Comparison of ENCODE assay signal across 2 cellular contexts in the genomic region with DNA sequence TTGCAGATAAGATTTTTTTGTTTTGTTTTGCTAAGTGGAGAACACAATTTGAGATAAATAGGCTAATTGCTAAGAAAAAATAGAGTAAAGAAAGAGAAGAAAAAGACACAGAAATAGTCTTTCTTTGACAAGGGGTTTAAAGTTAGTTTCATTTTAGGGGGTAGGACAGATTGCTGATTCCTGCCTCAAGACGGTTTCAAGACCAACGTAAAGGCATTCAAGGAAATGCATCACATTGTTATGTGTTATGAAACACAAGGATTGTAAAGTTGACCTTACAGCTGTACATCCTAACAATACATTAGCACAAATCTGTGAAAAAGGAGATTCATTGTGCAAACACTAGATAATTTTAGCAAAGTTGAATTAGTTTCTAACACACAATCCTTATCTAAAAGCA.
TF ChIP-seq lines count a peak whose summit lies in the region.

No MANE protein-coding gene starts in this region.

TF ChIP-seq in IMR-90, 13 proteins besides CTCF, POLR2A, EP300 and RAD21:
- no peak for TF ChIP-seq NFE2L2 (IDR thresholded peaks at IDR 0.05; ENCODE audit: low read depth, low read length)
- TF ChIP-seq MAFK (IDR thresholded peaks at IDR 0.05; ENCODE audit: low read depth, low read length): no peak
- TF ChIP-seq FOS (IDR thresholded peaks at IDR 0.05; ENCODE audit: low read depth, low read length): no peak
- TF ChIP-seq CHD1 (IDR thresholded peaks at IDR 0.05; ENCODE audit: low read depth, low read length): no peak
- TF ChIP-seq MAZ (IDR thresholded peaks at IDR 0.05; ENCODE audit: borderline replicate concordance, low read depth, low read length): no peak
- TF ChIP-seq, protein P1, sequence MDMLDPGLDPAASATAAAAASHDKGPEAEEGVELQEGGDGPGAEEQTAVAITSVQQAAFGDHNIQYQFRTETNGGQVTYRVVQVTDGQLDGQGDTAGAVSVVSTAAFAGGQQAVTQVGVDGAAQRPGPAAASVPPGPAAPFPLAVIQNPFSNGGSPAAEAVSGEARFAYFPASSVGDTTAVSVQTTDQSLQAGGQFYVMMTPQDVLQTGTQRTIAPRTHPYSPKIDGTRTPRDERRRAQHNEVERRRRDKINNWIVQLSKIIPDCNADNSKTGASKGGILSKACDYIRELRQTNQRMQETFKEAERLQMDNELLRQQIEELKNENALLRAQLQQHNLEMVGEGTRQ (IDR thresholded peaks at IDR 0.05; ENCODE audit: low read depth, low read length): no peak
- TF ChIP-seq, protein P2, sequence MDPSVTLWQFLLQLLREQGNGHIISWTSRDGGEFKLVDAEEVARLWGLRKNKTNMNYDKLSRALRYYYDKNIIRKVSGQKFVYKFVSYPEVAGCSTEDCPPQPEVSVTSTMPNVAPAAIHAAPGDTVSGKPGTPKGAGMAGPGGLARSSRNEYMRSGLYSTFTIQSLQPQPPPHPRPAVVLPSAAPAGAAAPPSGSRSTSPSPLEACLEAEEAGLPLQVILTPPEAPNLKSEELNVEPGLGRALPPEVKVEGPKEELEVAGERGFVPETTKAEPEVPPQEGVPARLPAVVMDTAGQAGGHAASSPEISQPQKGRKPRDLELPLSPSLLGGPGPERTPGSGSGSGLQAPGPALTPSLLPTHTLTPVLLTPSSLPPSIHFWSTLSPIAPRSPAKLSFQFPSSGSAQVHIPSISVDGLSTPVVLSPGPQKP (IDR thresholded peaks at IDR 0.05; ENCODE audit: borderline replicate concordance, low read depth, low read length): no peak
- TF ChIP-seq RCOR1 (IDR thresholded peaks at IDR 0.05; ENCODE audit: insufficient replicate concordance, low read length): no peak
- TF ChIP-seq CEBPB (IDR thresholded peaks at IDR 0.05; ENCODE audit: low read depth, low read length): no peak
- TF ChIP-seq MXI1 (IDR thresholded peaks at IDR 0.05; ENCODE audit: borderline replicate concordance, low read depth, low read length): no peak
- no peak for TF ChIP-seq RFX5 (IDR thresholded peaks at IDR 0.05; ENCODE audit: low read depth, low read length)

TF ChIP-seq in endothelial cell of umbilical vein, 7 proteins besides CTCF, POLR2A, EP300 and RAD21:
- TF ChIP-seq FOS (IDR thresholded peaks at IDR 0.05; ENCODE audit: borderline replicate concordance, insufficient read depth, low read length) (no peak), MYC (IDR thresholded peaks at IDR 0.05; ENCODE audit: low read depth, low read length) (no peak), GATA2 (IDR thresholded peaks at IDR 0.05; ENCODE audit: insufficient read depth, insufficient read length, low read depth, low read length) (no peak), POLR2AphosphoS5 (IDR thresholded peaks at IDR 0.05; ENCODE audit: insufficient read depth, low read depth, low read length) (no peak), EZH2 (IDR thresholded peaks at IDR 0.05; ENCODE audit: borderline replicate concordance, low read depth, low read length, severe bottlenecking) (no peak), JUN (IDR thresholded peaks at IDR 0.05; ENCODE audit: borderline replicate concordance, insufficient read depth, insufficient read length, low read depth) (no peak)
- TF ChIP-seq, protein P3, sequence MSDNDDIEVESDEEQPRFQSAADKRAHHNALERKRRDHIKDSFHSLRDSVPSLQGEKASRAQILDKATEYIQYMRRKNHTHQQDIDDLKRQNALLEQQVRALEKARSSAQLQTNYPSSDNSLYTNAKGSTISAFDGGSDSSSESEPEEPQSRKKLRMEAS (IDR thresholded peaks at IDR 0.05; ENCODE audit: insufficient read depth, insufficient read length): no peak
